ENCODE assay signal across 26 cellular contexts in the genomic region with DNA sequence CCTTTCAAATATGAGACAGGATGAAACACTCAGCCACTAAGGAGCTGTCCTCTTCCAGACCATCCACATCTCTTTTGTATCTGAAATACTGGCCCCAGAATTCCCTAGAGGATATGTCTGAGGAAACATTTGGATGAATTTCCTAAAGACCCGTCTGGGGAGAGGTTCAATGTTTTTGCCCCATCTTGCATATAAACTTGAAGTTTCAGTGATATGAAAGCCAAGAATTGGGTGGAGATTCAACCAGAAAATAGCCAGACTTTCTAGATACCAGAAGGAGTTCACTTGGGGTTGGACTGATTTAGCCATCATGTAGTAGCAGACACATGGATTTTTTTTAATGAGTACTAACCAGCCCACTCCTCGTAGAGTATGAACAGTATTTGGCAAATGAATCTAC.
DNase-seq lines count a peak whose midpoint lies in the region; ATAC-seq and TF ChIP-seq lines count a peak whose summit lies in the region.
"Had no signal": no experiment of that assay in that cellular context is flagged by ENCODE, and none has a peak within 500 bp of the region (broad histone marks: within the 10 kb centered on the region; RNA-seq: fewer than 3 reads in every experiment).

No MANE protein-coding gene starts in this region.

- H3F3A ChIP-seq in GM23248 (ENCODE audit: insufficient read depth) = peaks cover 5% of the 10 kb centered on the region; the same call in 1 of the 2 replicates

- H2BK12ac ChIP-seq in mesenchymal stem cell (ENCODE audit: low read length in 2 of 2) = no peak overlapping the region

- H3K23ac ChIP-seq in mesenchymal stem cell (ENCODE audit: low read length in 2 of 2) = no peak overlapping the region

- H4K20me1 ChIP-seq in GM23248 (ENCODE audit: insufficient read depth) = no peaks in the 10 kb centered on the region

- H3K4me2 ChIP-seq in GM23248 (ENCODE audit: unreplicated experiment) = no peak overlapping the region
- no peak overlapping the region for H3K4me2 ChIP-seq in mesenchymal stem cell (ENCODE audit: low read length, poor library complexity, severe bottlenecking)
- H3K4me2 ChIP-seq: SK-N-SH had no signal

- H3K27me3 ChIP-seq in GM23248 (replicated peaks; ENCODE audit: insufficient read depth) = no peaks in the 10 kb centered on the region
- no peaks in the 10 kb centered on the region for H3K27me3 ChIP-seq in mesenchymal stem cell (ENCODE audit: control insufficient read depth in 1 of 2, insufficient read depth in 1 of 2, low read length in 2 of 2)
- H3K27me3 ChIP-seq in spleen (replicated peaks in 1 of 7) = no peaks in the 10 kb centered on the region
- H3K27me3 ChIP-seq: esophagus squamous epithelium, left lung had no signal

- TF ChIP-seq CTCF in AG09319 (IDR thresholded peaks at IDR 0.05; ENCODE audit: low read depth, low read length) = no peak
- TF ChIP-seq CTCF in spleen (IDR thresholded peaks at IDR 0.05 in 8 of 11, conservative IDR thresholded peaks at IDR 0.05 in 3 of 11) = no peak

- no peaks in the 10 kb centered on the region for H3K36me3 ChIP-seq in GM23248 (ENCODE audit: low read depth)
- no peaks in the 10 kb centered on the region for H3K36me3 ChIP-seq in mesenchymal stem cell (ENCODE audit: control insufficient read depth in 1 of 2, insufficient read depth in 2 of 2, low read depth in 1 of 2, low read length in 2 of 2)
- H3K36me3 ChIP-seq in spleen = no peaks in the 10 kb centered on the region
- H3K36me3 ChIP-seq: esophagus squamous epithelium, left lung had no signal

- DNase-seq in AG09319 (ENCODE audit: extremely low read depth, low read depth) (peak; percentile 23), GM23248 (peak; percentile 30), fibroblast of peridontal ligament (ENCODE audit: extremely low read depth) (peak; percentile 82), mesenchymal stem cell (peak; percentile 30), G401 (ENCODE audit: low spot score) (no peak), spleen (no peak), DMS 273 (lab: John Stamatoyannopoulos, UW; ENCODE audit: unreplicated experiment) (no peak)
- DNase-seq: ACHN; activated CD4-positive, CD25-positive, alpha-beta regulatory T cell; activated T-cell treated with anti-CD3 and anti-CD28 coated beads, Interleukin-2, amount 50 U/mL, for 72 hours; C1 segment of cervical spinal cord; Caco-2; cerebellar nuclear complex; dermis blood vessel endothelial cell; DMS79 treated with DMSO at 0.1 percent for 48 hours; esophagus squamous epithelium; GF-D8; left lung; natural killer cell; NCI-H1048; occipital lobe; RPMI8226; SK-N-SH; substantia nigra had no signal

- no peak overlapping the region for H3K4ac ChIP-seq in mesenchymal stem cell (ENCODE audit: low read depth in 1 of 2, low read length in 2 of 2)

- ATAC-seq in HG03280 (IDR thresholded peaks at IDR 0.05; ENCODE audit: unreplicated experiment) = no peak
- ATAC-seq: activated T-cell treated with anti-CD3 and anti-CD28 coated beads, Interleukin-2, amount 50 U/mL, for 72 hours; natural killer cell; stimulated activated memory B cell treated with anti-CD40 and anti-IgM and Interleukin-4, amounts not matched to agents 10 μg/mL and 1 μg/mL and 100 μg/mL, for 72 hours had no signal

- H2AK5ac ChIP-seq in mesenchymal stem cell (ENCODE audit: low read length, severe bottlenecking) = no peak overlapping the region

- WGBS in GM23248 (ENCODE audit: low coverage in 1 of 2, low lambda C conversion rate in 2 of 2, missing lambda C conversion rate in 2 of 2), 2 experiments = 11 to 16% methylated on average over 2 of the region's 2 CpGs
- WGBS in mesenchymal stem cell = 65% methylated on average over 2 of the region's 2 CpGs
- WGBS in spleen, 5 donors = 43 to 78% (median 76%) methylated on average over 2 of the region's 2 CpGs

- in situ Hi-C loops in GM23248 (cut with MboI) (no loop called here), G401 (cut with HindIII; ENCODE audit: low sequenced_read_pairs) (no loop called here)

- H3K4me1 ChIP-seq in GM23248 (ENCODE audit: insufficient read depth) (peaks cover 5% of the 10 kb centered on the region), mesenchymal stem cell (ENCODE audit: control insufficient read depth, insufficient read depth, low read depth, low read length) (no peaks in the 10 kb centered on the region), spleen (peaks cover 0 to 16% (median 0%) of the 10 kb centered on the region in 6 donors)
- H3K4me1 ChIP-seq: esophagus squamous epithelium, left lung had no signal

- H3K27ac ChIP-seq in GM23248 (no peak overlapping the region), mesenchymal stem cell (ENCODE audit: low read length, poor library complexity, severe bottlenecking) (no peak overlapping the region), spleen (no peak overlapping the region)
- H3K27ac ChIP-seq: left lung had no signal

- no peak overlapping the region for H4K8ac ChIP-seq in mesenchymal stem cell (ENCODE audit: low read length)

- intact Hi-C loops in spleen (cut with DNase I; ENCODE audit: low total_unique reads) = no loop called here

- H3K9ac ChIP-seq in GM23248 (no peak overlapping the region), mesenchymal stem cell (ENCODE audit: low read length) (peak overlapping the region; percentile 56)
- H3K9ac ChIP-seq: SK-N-SH had no signal

- no peak overlapping the region for H2BK5ac ChIP-seq in mesenchymal stem cell (ENCODE audit: low read depth, low read length, poor library complexity, severe bottlenecking)

- no peak overlapping the region for H3K18ac ChIP-seq in mesenchymal stem cell (ENCODE audit: low read depth in 1 of 2, low read length in 2 of 2)

- H3K4me3 ChIP-seq in GM23248 (no peak overlapping the region), mesenchymal stem cell (ENCODE audit: insufficient read depth in 1 of 2, low read depth in 1 of 2, low read length in 2 of 2) (peak overlapping the region in 1 of 2 experiments; percentile 57), spleen (no peak overlapping the region)
- H3K4me3 ChIP-seq: esophagus squamous epithelium, left lung had no signal

- H2BK120ac ChIP-seq in mesenchymal stem cell (ENCODE audit: low read depth, low read length) = no peak overlapping the region

- H3K9me3 ChIP-seq in GM23248 (ENCODE audit: low read depth) = no peaks in the 10 kb centered on the region
- H3K9me3 ChIP-seq in mesenchymal stem cell (ENCODE audit: control insufficient read depth, low read length) = no peaks in the 10 kb centered on the region
- H3K9me3 ChIP-seq in spleen = no peaks in the 10 kb centered on the region
- H3K9me3 ChIP-seq: Caco-2, esophagus squamous epithelium, left lung, SK-N-SH had no signal

- no peak for TF ChIP-seq POLR2A in spleen (IDR thresholded peaks at IDR 0.05)

- no peak overlapping the region for H2AFZ ChIP-seq in GM23248
- H2AFZ ChIP-seq in mesenchymal stem cell (ENCODE audit: low read depth, low read length) = no peak overlapping the region

- no peak overlapping the region for H3K14ac ChIP-seq in mesenchymal stem cell (ENCODE audit: low read length in 2 of 2)

- H3K79me2 ChIP-seq in GM23248 (ENCODE audit: insufficient read depth) = no peaks in the 10 kb centered on the region

- peaks cover 4% of the 10 kb centered on the region; the same call in 1 of the 2 replicates for H3K9me2 ChIP-seq in GM23248 (ENCODE audit: insufficient read depth)
- H3K9me2 ChIP-seq: SK-N-SH had no signal

- H2BK15ac ChIP-seq in mesenchymal stem cell (ENCODE audit: low read depth, poor library complexity, severe bottlenecking) = no peak overlapping the region

- H4K91ac ChIP-seq in mesenchymal stem cell (ENCODE audit: low read length) = no peak overlapping the region

- no peaks in the 10 kb centered on the region for H3K79me1 ChIP-seq in mesenchymal stem cell (replicated peaks; ENCODE audit: low read length, poor library complexity, severe bottlenecking)

Comparison
In these comparisons a context has a peak if more than half of its experiments do, and no peak if none do; other contexts are left out.
1. DNase-seq: peak in AG09319 (single experiment), GM23248 (single experiment), fibroblast of peridontal ligament (single experiment) and mesenchymal stem cell (single experiment); none in G401 (single experiment), spleen (single experiment) and DMS 273 (single experiment).